18 cellular contexts compared by ENCODE assay signal in genomic region chr9:120966005-120966369, GRCh38. TPM values are rescaled to one million over a fixed set of nuclear protein-coding genes. Genes with fewer than 3 reads are reported as not detected.
DNase-seq lines count a peak whose midpoint lies in the region; ATAC-seq and TF ChIP-seq lines count a peak whose summit lies in the region.
"Had no signal": no experiment of that assay in that cellular context is flagged by ENCODE, and none has a peak within 500 bp of the region (broad histone marks: within the 10 kb centered on the region; RNA-seq: fewer than 3 reads in every experiment).

No MANE protein-coding gene starts in this region.

- no peak for TF ChIP-seq CTCF in endodermal cell (conservative IDR thresholded peaks at IDR 0.05)
- no peak for TF ChIP-seq CTCF in testis (IDR thresholded peaks at IDR 0.05)

- H3K9ac ChIP-seq in SK-N-MC (ENCODE audit: insufficient read length) = no peak overlapping the region
- no peak overlapping the region for H3K9ac ChIP-seq in endodermal cell (ENCODE audit: extremely low read depth, low read length, poor library complexity, severe bottlenecking)

- H3K4me1 ChIP-seq in endodermal cell (ENCODE audit: control insufficient read depth, insufficient read depth, low read length) = no peaks in the 10 kb centered on the region
- no peaks in the 10 kb centered on the region for H3K4me1 ChIP-seq in mesodermal cell (ENCODE audit: control insufficient read depth, insufficient read depth, low read length, poor library complexity, severe bottlenecking)
- H3K4me1 ChIP-seq in testis = peaks cover 34% of the 10 kb centered on the region
- H3K4me1 ChIP-seq: pancreas had no signal

- no peaks in the 10 kb centered on the region for H3K27me3 ChIP-seq in endodermal cell (ENCODE audit: control insufficient read depth, insufficient read depth, low read length, poor library complexity, severe bottlenecking)
- no peaks in the 10 kb centered on the region for H3K27me3 ChIP-seq in testis
- H3K27me3 ChIP-seq: pancreas had no signal

- DNase-seq in SK-N-MC (ENCODE audit: low read depth, low spot score) (no peak), endodermal cell (no peak), testis (no peak), nucleus accumbens (lab: John Stamatoyannopoulos, UW) (no peak)
- DNase-seq: activated CD4-positive, alpha-beta T cell treated with anti-CD3 and anti-CD28 coated beads, Interleukin-2, amount 10 ng/mL, durations not matched to agents 7 days and 5 days; activated naive CD4-positive, alpha-beta T cell treated with Interleukin-2 at 50 U/mL for 16 hours; CD4-positive, alpha-beta memory T cell; dermis blood vessel endothelial cell; Kasumi-1; kidney; pancreas; stimulated activated CD4-positive, alpha-beta T cell treated with anti-CD3 and anti-CD28 coated beads, Interleukin-4, amount 100 ng/mL, for 4 hours had no signal

- peaks cover 57% of the 10 kb centered on the region for H3K36me3 Mint-ChIP-seq in endodermal cell (ENCODE audit: low read depth)

- no peaks in the 10 kb centered on the region for H3K4me1 Mint-ChIP-seq in endodermal cell
- H3K4me1 Mint-ChIP-seq: activated CD4-positive, alpha-beta T cell treated with anti-CD3 and anti-CD28 coated beads, Interleukin-2, amount 10 ng/mL, durations not matched to agents 7 days and 5 days; CD4-positive, alpha-beta memory T cell had no signal

- no peak overlapping the region for H3K4me3 Mint-ChIP-seq in endodermal cell
- H3K4me3 Mint-ChIP-seq: activated CD4-positive, alpha-beta T cell treated with anti-CD3 and anti-CD28 coated beads, Interleukin-2, amount 10 ng/mL, durations not matched to agents 7 days and 5 days; CD4-positive, alpha-beta memory T cell had no signal

- no peaks in the 10 kb centered on the region for H3K9me3 Mint-ChIP-seq in endodermal cell
- H3K9me3 Mint-ChIP-seq: activated CD4-positive, alpha-beta T cell treated with anti-CD3 and anti-CD28 coated beads, Interleukin-2, amount 10 ng/mL, durations not matched to agents 7 days and 5 days; CD4-positive, alpha-beta memory T cell had no signal

- WGBS in endodermal cell (ENCODE audit: insufficient coverage in 1 of 2, insufficient read length in 1 of 2), 2 experiments = 79 to 83% methylated on average over 2 to 3 of the region's 3 CpGs
- WGBS in mesodermal cell (ENCODE audit: insufficient coverage in 2 of 2), 2 experiments = 75 to 100% methylated on average over 1 to 2 of the region's 3 CpGs
- 33 to 38% methylated on average over 3 of the region's 3 CpGs for WGBS in testis, 2 donors

- no peak overlapping the region for H3K27ac Mint-ChIP-seq in endodermal cell
- H3K27ac Mint-ChIP-seq: activated CD4-positive, alpha-beta T cell treated with anti-CD3 and anti-CD28 coated beads, Interleukin-2, amount 10 ng/mL, durations not matched to agents 7 days and 5 days had no signal

- H3K4me3 ChIP-seq in SK-N-MC (0 out of 2 replicates have a peak overlapping the region, but pooled peaks have one; percentile 17), endodermal cell (ENCODE audit: low read length) (no peak overlapping the region), mesodermal cell (ENCODE audit: extremely low read depth, insufficient read depth, low read length, poor library complexity, severe bottlenecking) (no peak overlapping the region), testis (no peak overlapping the region)
- H3K4me3 ChIP-seq: pancreas, smooth muscle cell had no signal

- H3K27ac ChIP-seq in SK-N-MC = peak overlapping the region; percentile 48
- H3K27ac ChIP-seq in endodermal cell (ENCODE audit: low read depth, low read length) = peak overlapping the region; percentile 82
- peak overlapping the region; percentile 57 for H3K27ac ChIP-seq in mesodermal cell (ENCODE audit: low read depth, low read length, severe bottlenecking)
- peak overlapping the region; percentile 79 to 84 for H3K27ac ChIP-seq in testis
- H3K27ac ChIP-seq: pancreas had no signal

- no peak for TF ChIP-seq POLR2A in testis (IDR thresholded peaks at IDR 0.05)

- H3K36me3 ChIP-seq in SK-N-MC (ENCODE audit: insufficient read depth, low read length) (no peaks in the 10 kb centered on the region), endodermal cell (ENCODE audit: control insufficient read depth, insufficient read depth, low read length) (peaks cover 42% of the 10 kb centered on the region), mesodermal cell (ENCODE audit: control insufficient read depth, insufficient read depth, low read length) (no peaks in the 10 kb centered on the region), testis (ENCODE audit: low read depth, missing control alignments) (no peaks in the 10 kb centered on the region)

- intact Hi-C loops in testis (cut with DNase I; ENCODE audit: low total_unique reads) = no loop called here

- ATAC-seq in GM21737 (IDR thresholded peaks at IDR 0.05; ENCODE audit: unreplicated experiment) (no peak), GM19452 (IDR thresholded peaks at IDR 0.05; ENCODE audit: unreplicated experiment) (no peak), HG03097 (IDR thresholded peaks at IDR 0.05; ENCODE audit: low FRiP score, unreplicated experiment) (no peak)
- ATAC-seq: esophagus mucosa, pancreas had no signal

- H3K9me3 ChIP-seq in SK-N-MC (ENCODE audit: low read depth, low read length) = no peaks in the 10 kb centered on the region
- H3K9me3 ChIP-seq in endodermal cell (ENCODE audit: control insufficient read depth, low read length) = no peaks in the 10 kb centered on the region
- H3K9me3 ChIP-seq in mesodermal cell (ENCODE audit: control insufficient read depth, low read length) = no peaks in the 10 kb centered on the region
- H3K9me3 ChIP-seq in testis = no peaks in the 10 kb centered on the region
- H3K9me3 ChIP-seq: pancreas had no signal

- no peaks in the 10 kb centered on the region for H3K27me3 Mint-ChIP-seq in endodermal cell (ENCODE audit: insufficient read depth)
- H3K27me3 Mint-ChIP-seq: CD4-positive, alpha-beta memory T cell had no signal

RNA-seq across cellular contexts. Expression of gene TRAF1, which starts 39.4 kb away (rescaled TPM):
- total RNA-seq in endodermal cell (1 to 10 TPM; 3.6 to 8.2 TPM), testis (1 to 10 TPM; 6.5 to 8.6 TPM)
- polyA plus RNA-seq in endodermal cell (2013, experiment 1 of 2) = 3.1 TPM
- 2.6 TPM for polyA plus RNA-seq in endodermal cell (2013, experiment 2 of 2)
- polyA plus RNA-seq in mesodermal cell (2013, experiment 1 of 2) = 2.7 TPM
- polyA plus RNA-seq in mesodermal cell (2013, experiment 2 of 2) = 2.2 TPM
- polyA plus RNA-seq in testis (ENCODE audit: insufficient read depth, low read depth, low replicate concordance) = 3.9 TPM
